In the genomic region with DNA sequence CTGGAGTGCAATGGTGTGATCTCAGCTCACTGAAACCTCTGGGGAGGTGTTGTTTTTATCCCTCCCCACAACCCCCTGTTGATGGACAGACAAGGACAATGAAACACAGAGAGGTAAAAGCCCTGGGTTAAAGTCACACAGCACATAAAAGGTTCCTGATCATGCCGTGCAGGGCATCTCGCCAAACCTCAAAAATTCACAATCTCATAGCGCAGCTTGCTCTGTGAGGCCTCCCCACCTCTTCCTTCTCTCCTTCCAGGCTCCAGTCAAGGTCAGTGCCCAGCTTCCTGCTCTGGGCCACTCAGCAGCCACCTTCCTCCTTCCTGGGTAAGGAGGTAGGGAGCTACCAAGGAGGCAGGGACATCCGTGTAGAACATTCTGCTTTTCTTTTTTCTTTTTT, we compare ENCODE assay signal across 13 cellular contexts. TPM values are rescaled to one million over a fixed set of nuclear protein-coding genes. Genes with fewer than 3 reads are reported as not detected.
DNase-seq lines count a peak whose midpoint lies in the region; ATAC-seq, FAIRE-seq and TF ChIP-seq lines count a peak whose summit lies in the region.
"Had no signal": no experiment of that assay in that cellular context is flagged by ENCODE, and none has a peak within 500 bp of the region (broad histone marks: within the 10 kb centered on the region; RNA-seq: fewer than 3 reads in every experiment).

No MANE protein-coding gene starts in this region.

- ATAC-seq in HepG2 (no peak), HG03521 (IDR thresholded peaks at IDR 0.05; ENCODE audit: unreplicated experiment) (no peak), GM21737 (IDR thresholded peaks at IDR 0.05; ENCODE audit: unreplicated experiment) (no peak)

- no peaks in the 10 kb centered on the region for H4K20me1 ChIP-seq in HepG2 (ENCODE audit: insufficient read depth, low read length)

- 51% methylated on average over 4 of the region's 4 CpGs for WGBS in HepG2 (ENCODE audit: low lambda C conversion rate)

- CTCF ChIA-PET in BJ (lab: Yijun Ruan, JAX), result interaction anchor here (0.9 to 1.6 kb wide), 4 partner anchors 12 to 42 kb away, joined by 3 to 7 read pairs (median 4); no protein-coding TSS in a partner anchor
- CTCF ChIA-PET in HepG2 (lab: Yijun Ruan, JAX; ENCODE audit: low intra/inter-chr PET ratio, low total read pairs), result no interaction called here
- CTCF ChIA-PET in activated naive CD4-positive, alpha-beta T cell treated with anti-CD3 and anti-CD28 coated beads, Interleukin-2, amount 10 ng/mL, durations not matched to agents 7 days and 5 days (lab: Charles Lee), result interaction anchor here (1.4 kb wide), 1 partner anchor 23 kb away, joined by 5 read pairs; no protein-coding TSS in a partner anchor

- no peak overlapping the region for H2AFZ ChIP-seq in HepG2 (ENCODE audit: low read length)
- H2AFZ ChIP-seq: PC-9 had no signal

- H3K4me2 ChIP-seq in HepG2 (ENCODE audit: low read depth, low read length), result no peak overlapping the region
- H3K4me2 ChIP-seq: PC-9 had no signal

- H3K27me3 Mint-ChIP-seq in activated naive CD4-positive, alpha-beta T cell treated with anti-CD3 and anti-CD28 coated beads, Interleukin-2, amount 10 ng/mL, durations not matched to agents 7 days and 5 days, result peaks cover 40% of the 10 kb centered on the region

- TF ChIP-seq CTCF in BJ (IDR thresholded peaks at IDR 0.05; ENCODE audit: insufficient read depth, low read depth, low read length) (no peak), HepG2 (CRISPR knock-in tag; IDR thresholded peaks at IDR 0.05) (no peak)

- H3K9ac ChIP-seq in HepG2 (ENCODE audit: insufficient read depth, low read depth, low read length), result no peak overlapping the region

- no peaks in the 10 kb centered on the region for H3K9me3 ChIP-seq in HepG2 (ENCODE audit: low read length)

- TF ChIP-seq POLR2A in HepG2 (IDR thresholded peaks at IDR 0.05; ENCODE audit: insufficient read depth in 1 of 2, low read depth in 2 of 2, low read length in 2 of 2), result no peak

- DNase-seq in BJ (ENCODE audit: low read depth) (peak; percentile 37), Kasumi-1 (lab: John Stamatoyannopoulos, UW) (peak; percentile 31 to 35), astrocyte of the hippocampus (ENCODE audit: low read depth, low spot score) (peak; percentile 81), HepG2 (ENCODE audit: low spot score) (no peak), D341Med (ENCODE audit: low spot score) (no peak)
- DNase-seq in activated naive CD4-positive, alpha-beta T cell treated with anti-CD3 and anti-CD28 coated beads, Interleukin-2, amount 10 ng/mL, durations not matched to agents 7 days and 5 days, result no peak
- DNase-seq: CD4-positive, alpha-beta memory T cell; cerebellar nuclear complex had no signal

- no peak for TF ChIP-seq RAD21 in HepG2 (CRISPR knock-in tag; IDR thresholded peaks at IDR 0.05)

- FAIRE-seq in HepG2 (lab: Jason Lieb, UNC), result no peak

- in situ Hi-C loops in HepG2 (cut with HindIII; ENCODE audit: extremely low pct_ligation_motif_present, low pct_unique_long_range_greater_than_20kb), result no loop called here

- H3K27ac ChIP-seq in HepG2 (ENCODE audit: extremely low read length, insufficient read depth, low read length), result no peak overlapping the region
- H3K27ac ChIP-seq: PC-9 had no signal

- no peaks in the 10 kb centered on the region for H3K9me3 Mint-ChIP-seq in activated naive CD4-positive, alpha-beta T cell treated with anti-CD3 and anti-CD28 coated beads, Interleukin-2, amount 10 ng/mL, durations not matched to agents 7 days and 5 days

- H3K4me3 Mint-ChIP-seq in activated naive CD4-positive, alpha-beta T cell treated with anti-CD3 and anti-CD28 coated beads, Interleukin-2, amount 10 ng/mL, durations not matched to agents 7 days and 5 days, result no peak overlapping the region

- POLR2A ChIA-PET in BJ (lab: Charles Lee), result interaction anchor here (0.7 kb wide), 1 partner anchor 139 kb away, joined by 3 read pairs; no protein-coding TSS in a partner anchor
- POLR2A ChIA-PET in HepG2 (lab: Yijun Ruan, JAX), result interaction anchor here (0.6 kb wide), 1 partner anchor 114 kb away, joined by 3 read pairs; no protein-coding TSS in a partner anchor

- H3K27me3 ChIP-seq in BJ (ENCODE audit: control insufficient read depth, insufficient read depth, low read length) (peaks cover 3% of the 10 kb centered on the region), HepG2 (ENCODE audit: control insufficient read depth in 1 of 2, insufficient read depth in 2 of 2, low read length in 2 of 2) (peaks cover 0 to 3% of the 10 kb centered on the region in 2 experiments; a peak in 1 of 5 replicates)

- TF ChIP-seq EP300 in HepG2 (IDR thresholded peaks at IDR 0.05; ENCODE audit: low read depth in 2 of 2, low read length in 2 of 2), result no peak
- TF ChIP-seq EP300 in HepG2 (CRISPR knock-in tag; IDR thresholded peaks at IDR 0.05; ENCODE audit: borderline replicate concordance), result no peak

- no peak overlapping the region for H3K27ac Mint-ChIP-seq in activated naive CD4-positive, alpha-beta T cell treated with anti-CD3 and anti-CD28 coated beads, Interleukin-2, amount 10 ng/mL, durations not matched to agents 7 days and 5 days
- H3K27ac Mint-ChIP-seq: CD4-positive, alpha-beta memory T cell had no signal

- H3K4me3 ChIP-seq in BJ (ENCODE audit: low read depth, low read length), result no peak overlapping the region
- no peak overlapping the region for H3K4me3 ChIP-seq in HepG2 (replicated peaks in 1 of 3; ENCODE audit: insufficient read depth in 1 of 3, low read depth in 2 of 3, low read length in 3 of 3)
- H3K4me3 ChIP-seq: PC-9 had no signal

- H3K36me3 Mint-ChIP-seq in activated naive CD4-positive, alpha-beta T cell treated with anti-CD3 and anti-CD28 coated beads, Interleukin-2, amount 10 ng/mL, durations not matched to agents 7 days and 5 days, result peaks cover 1% of the 10 kb centered on the region

- peaks cover 10% of the 10 kb centered on the region for H3K4me1 Mint-ChIP-seq in activated naive CD4-positive, alpha-beta T cell treated with anti-CD3 and anti-CD28 coated beads, Interleukin-2, amount 10 ng/mL, durations not matched to agents 7 days and 5 days

- H3K79me2 ChIP-seq in HepG2 (ENCODE audit: insufficient read depth, low read length), result no peaks in the 10 kb centered on the region

- no TSS peak for BruUV-seq in HepG2 (replicated peaks; lab: Mats Ljungman, UMichigan)

- intact Hi-C loops in HepG2 (cut with micrococcal nuclease; ENCODE audit: unreplicated experiment), result no loop called here

- H3K36me3 ChIP-seq in BJ (ENCODE audit: control insufficient read depth, insufficient read depth, low read length) (no peaks in the 10 kb centered on the region), HepG2 (replicated peaks in 1 of 2; ENCODE audit: control insufficient read depth in 1 of 2, insufficient read depth in 2 of 2, low read length in 2 of 2) (no peaks in the 10 kb centered on the region)

- peaks cover 35% of the 10 kb centered on the region for H3K4me1 ChIP-seq in HepG2 (ENCODE audit: insufficient read depth, low read length)

RNA-seq across cellular contexts. Expression of gene FUT2, which starts 2.3 kb away (rescaled TPM):
- polyA plus RNA-seq in BJ (2011; rRNA removed) (not detected in 2 replicates), HepG2 (2011; rRNA removed) (0.10 TPM in 1 of 2 replicates, not detected in the other)
- polyA minus RNA-seq in BJ (2011; rRNA and poly(A)+ RNA removed), result not detected in 2 replicates
- total RNA-seq in HepG2 (2016; rRNA removed; fragmentation: Illumina TruSeq; extraction: Trizol), result 0.07 TPM in 1 of 2 replicates, not detected in the other
- total RNA-seq in HepG2 (2016; cell fraction: cytosol; rRNA removed; fragmentation: Illumina TruSeq; extraction: Trizol; ENCODE audit: low read depth), result 1.1 TPM in 1 of 2 replicates, not detected in the other
- total RNA-seq in HepG2 (2016; cell fraction: insoluble cytoplasmic fraction; rRNA removed; fragmentation: Illumina TruSeq; extraction: Trizol), result 0.19 and 0.39 TPM in 2 replicates
- total RNA-seq in HepG2 (2016; cell fraction: membrane; rRNA removed; fragmentation: Illumina TruSeq; extraction: Trizol), result 0.10 and 0.12 TPM in 2 replicates
- 0.16 TPM in 1 of 2 replicates, not detected in the other for total RNA-seq in HepG2 (2016; cell fraction: nucleus; rRNA removed; fragmentation: Illumina TruSeq; extraction: Trizol)
- not detected in 2 replicates for polyA plus RNA-seq in HepG2 (2011; cell fraction: cytosol; rRNA removed)
- 0.21 TPM in 1 of 2 replicates, not detected in the other for polyA plus RNA-seq in HepG2 (2011; cell fraction: nucleus; rRNA removed)
- 0.19 and 0.32 TPM in 2 replicates for polyA plus RNA-seq in HepG2 (2012)
- polyA plus RNA-seq in HepG2 (2016; cell fraction: cytosol; fragmentation: Illumina TruSeq; extraction: Trizol; ENCODE audit: low read depth), result 0.03 TPM in 1 of 2 replicates, not detected in the other
- polyA plus RNA-seq in HepG2 (2016; cell fraction: insoluble cytoplasmic fraction; fragmentation: Illumina TruSeq; extraction: Trizol; ENCODE audit: low read depth), result not detected in 2 replicates
- polyA plus RNA-seq in HepG2 (2016; cell fraction: membrane; fragmentation: Illumina TruSeq; extraction: Trizol; ENCODE audit: low read depth), result not detected in 2 replicates
- 0.15 TPM in 1 of 2 replicates, not detected in the other for polyA plus RNA-seq in HepG2 (2016; cell fraction: nucleus; fragmentation: Illumina TruSeq; extraction: Trizol; ENCODE audit: insufficient read depth, low read depth)
- polyA minus RNA-seq in HepG2 (2011; rRNA and poly(A)+ RNA removed; ENCODE audit: low replicate concordance), result not detected in 2 replicates
- not detected in 2 replicates for polyA minus RNA-seq in HepG2 (2011; cell fraction: cytosol; rRNA and poly(A)+ RNA removed)
- polyA minus RNA-seq in HepG2 (2011; cell fraction: nucleus; rRNA and poly(A)+ RNA removed), result not detected in 2 replicates
- total RNA-seq: activated CD8-positive, alpha-beta memory T cell treated with anti-CD3 and anti-CD28 coated beads for 36 hours; CD4-positive, alpha-beta memory T cell; posterior vena cava had no signal

RNA-seq across cellular contexts. Expression of gene MAMSTR, which starts 21.5 kb away (rescaled TPM):
- polyA plus RNA-seq in BJ (2011; rRNA removed) (0.86 and 1.5 TPM in 2 replicates), HepG2 (2011; rRNA removed) (2.4 and 2.7 TPM in 2 replicates)
- 1.1 and 1.6 TPM in 2 replicates for polyA minus RNA-seq in BJ (2011; rRNA and poly(A)+ RNA removed)
- total RNA-seq in HepG2 (2016; rRNA removed; fragmentation: Illumina TruSeq; extraction: Trizol), result 2.0 and 2.2 TPM in 2 replicates
- 2.4 and 2.6 TPM in 2 replicates for total RNA-seq in HepG2 (2016; cell fraction: cytosol; rRNA removed; fragmentation: Illumina TruSeq; extraction: Trizol; ENCODE audit: low read depth)
- total RNA-seq in HepG2 (2016; cell fraction: insoluble cytoplasmic fraction; rRNA removed; fragmentation: Illumina TruSeq; extraction: Trizol), result 1.4 and 2.1 TPM in 2 replicates
- total RNA-seq in HepG2 (2016; cell fraction: membrane; rRNA removed; fragmentation: Illumina TruSeq; extraction: Trizol), result 2.7 and 3.4 TPM in 2 replicates
- 2.1 and 2.5 TPM in 2 replicates for total RNA-seq in HepG2 (2016; cell fraction: nucleus; rRNA removed; fragmentation: Illumina TruSeq; extraction: Trizol)
- 1.4 and 1.7 TPM in 2 replicates for polyA plus RNA-seq in HepG2 (2011; cell fraction: cytosol; rRNA removed)
- 7.2 and 7.7 TPM in 2 replicates for polyA plus RNA-seq in HepG2 (2011; cell fraction: nucleus; rRNA removed)
- 3.9 and 5.7 TPM in 2 replicates for polyA plus RNA-seq in HepG2 (2012)
- polyA plus RNA-seq in HepG2 (2016; cell fraction: cytosol; fragmentation: Illumina TruSeq; extraction: Trizol; ENCODE audit: low read depth), result 2.3 and 3.3 TPM in 2 replicates
- 3.3 and 5.0 TPM in 2 replicates for polyA plus RNA-seq in HepG2 (2016; cell fraction: insoluble cytoplasmic fraction; fragmentation: Illumina TruSeq; extraction: Trizol; ENCODE audit: low read depth)
- 3.1 and 3.8 TPM in 2 replicates for polyA plus RNA-seq in HepG2 (2016; cell fraction: membrane; fragmentation: Illumina TruSeq; extraction: Trizol; ENCODE audit: low read depth)
- 8.7 and 10.3 TPM in 2 replicates for polyA plus RNA-seq in HepG2 (2016; cell fraction: nucleus; fragmentation: Illumina TruSeq; extraction: Trizol; ENCODE audit: insufficient read depth, low read depth)
- 1.3 and 3.6 TPM in 2 replicates for polyA minus RNA-seq in HepG2 (2011; rRNA and poly(A)+ RNA removed; ENCODE audit: low replicate concordance)
- 2.6 and 4.8 TPM in 2 replicates for polyA minus RNA-seq in HepG2 (2011; cell fraction: cytosol; rRNA and poly(A)+ RNA removed)
- 1.9 and 2.2 TPM in 2 replicates for polyA minus RNA-seq in HepG2 (2011; cell fraction: nucleus; rRNA and poly(A)+ RNA removed)

RNA-seq across cellular contexts. Expression of gene NTN5, which starts 25.2 kb away (rescaled TPM):
- 0.10 and 0.11 TPM in 2 replicates for polyA plus RNA-seq in BJ (2011; rRNA removed)
- polyA minus RNA-seq in BJ (2011; rRNA and poly(A)+ RNA removed), result 0.19 TPM in 1 of 2 replicates, not detected in the other
- total RNA-seq in HepG2 (2016; rRNA removed; fragmentation: Illumina TruSeq; extraction: Trizol), result not detected in 2 replicates
- not detected in 2 replicates for total RNA-seq in HepG2 (2016; cell fraction: cytosol; rRNA removed; fragmentation: Illumina TruSeq; extraction: Trizol; ENCODE audit: low read depth)
- total RNA-seq in HepG2 (2016; cell fraction: insoluble cytoplasmic fraction; rRNA removed; fragmentation: Illumina TruSeq; extraction: Trizol), result not detected in 2 replicates
- total RNA-seq in HepG2 (2016; cell fraction: membrane; rRNA removed; fragmentation: Illumina TruSeq; extraction: Trizol), result not detected in 2 replicates
- not detected in 2 replicates for total RNA-seq in HepG2 (2016; cell fraction: nucleus; rRNA removed; fragmentation: Illumina TruSeq; extraction: Trizol)
- 0.03 and 0.05 TPM in 2 replicates for polyA plus RNA-seq in HepG2 (2011; rRNA removed)
- polyA plus RNA-seq in HepG2 (2011; cell fraction: cytosol; rRNA removed), result not detected in 2 replicates
- 0.27 and 0.42 TPM in 2 replicates for polyA plus RNA-seq in HepG2 (2011; cell fraction: nucleus; rRNA removed)
- polyA plus RNA-seq in HepG2 (2012), result 0.12 TPM in 1 of 2 replicates, not detected in the other
- not detected in 2 replicates for polyA plus RNA-seq in HepG2 (2016; cell fraction: cytosol; fragmentation: Illumina TruSeq; extraction: Trizol; ENCODE audit: low read depth)
- not detected in 2 replicates for polyA plus RNA-seq in HepG2 (2016; cell fraction: insoluble cytoplasmic fraction; fragmentation: Illumina TruSeq; extraction: Trizol; ENCODE audit: low read depth)
- polyA plus RNA-seq in HepG2 (2016; cell fraction: membrane; fragmentation: Illumina TruSeq; extraction: Trizol; ENCODE audit: low read depth), result not detected in 2 replicates
- not detected in 2 replicates for polyA plus RNA-seq in HepG2 (2016; cell fraction: nucleus; fragmentation: Illumina TruSeq; extraction: Trizol; ENCODE audit: insufficient read depth, low read depth)
- polyA minus RNA-seq in HepG2 (2011; rRNA and poly(A)+ RNA removed; ENCODE audit: low replicate concordance), result not detected in 2 replicates
- polyA minus RNA-seq in HepG2 (2011; cell fraction: cytosol; rRNA and poly(A)+ RNA removed), result not detected in 2 replicates
- polyA minus RNA-seq in HepG2 (2011; cell fraction: nucleus; rRNA and poly(A)+ RNA removed), result not detected in 2 replicates

RNA-seq across cellular contexts. Expression of gene RASIP1, which starts 42.4 kb away (rescaled TPM):
- 0.76 and 1.1 TPM in 2 replicates for polyA plus RNA-seq in BJ (2011; rRNA removed)
- polyA minus RNA-seq in BJ (2011; rRNA and poly(A)+ RNA removed), result 0.33 and 0.77 TPM in 2 replicates
- total RNA-seq in HepG2 (2016; rRNA removed; fragmentation: Illumina TruSeq; extraction: Trizol), result 0.44 and 0.49 TPM in 2 replicates
- total RNA-seq in HepG2 (2016; cell fraction: cytosol; rRNA removed; fragmentation: Illumina TruSeq; extraction: Trizol; ENCODE audit: low read depth), result 0.18 and 0.20 TPM in 2 replicates
- total RNA-seq in HepG2 (2016; cell fraction: insoluble cytoplasmic fraction; rRNA removed; fragmentation: Illumina TruSeq; extraction: Trizol), result 0.16 and 0.32 TPM in 2 replicates
- total RNA-seq in HepG2 (2016; cell fraction: membrane; rRNA removed; fragmentation: Illumina TruSeq; extraction: Trizol), result 0.09 and 0.24 TPM in 2 replicates
- 0.22 TPM in 1 of 2 replicates, not detected in the other for total RNA-seq in HepG2 (2016; cell fraction: nucleus; rRNA removed; fragmentation: Illumina TruSeq; extraction: Trizol)
- polyA plus RNA-seq in HepG2 (2011; rRNA removed), result 0.58 and 1.1 TPM in 2 replicates
- 0.49 and 0.71 TPM in 2 replicates for polyA plus RNA-seq in HepG2 (2011; cell fraction: cytosol; rRNA removed)
- 2.6 and 3.2 TPM in 2 replicates for polyA plus RNA-seq in HepG2 (2011; cell fraction: nucleus; rRNA removed)
- 1.3 and 1.9 TPM in 2 replicates for polyA plus RNA-seq in HepG2 (2012)
- polyA plus RNA-seq in HepG2 (2016; cell fraction: cytosol; fragmentation: Illumina TruSeq; extraction: Trizol; ENCODE audit: low read depth), result 0.14 and 0.21 TPM in 2 replicates
- 0.27 and 0.31 TPM in 2 replicates for polyA plus RNA-seq in HepG2 (2016; cell fraction: insoluble cytoplasmic fraction; fragmentation: Illumina TruSeq; extraction: Trizol; ENCODE audit: low read depth)
- 0.11 and 0.30 TPM in 2 replicates for polyA plus RNA-seq in HepG2 (2016; cell fraction: membrane; fragmentation: Illumina TruSeq; extraction: Trizol; ENCODE audit: low read depth)
- polyA plus RNA-seq in HepG2 (2016; cell fraction: nucleus; fragmentation: Illumina TruSeq; extraction: Trizol; ENCODE audit: insufficient read depth, low read depth), result 0.86 and 0.89 TPM in 2 replicates
- polyA minus RNA-seq in HepG2 (2011; rRNA and poly(A)+ RNA removed; ENCODE audit: low replicate concordance), result 1.6 and 73.9 TPM in 2 replicates
- 0.79 and 0.89 TPM in 2 replicates for polyA minus RNA-seq in HepG2 (2011; cell fraction: cytosol; rRNA and poly(A)+ RNA removed)
- polyA minus RNA-seq in HepG2 (2011; cell fraction: nucleus; rRNA and poly(A)+ RNA removed), result 1.1 and 1.2 TPM in 2 replicates

RNA-seq across cellular contexts. Expression of gene IZUMO1, which starts 48.7 kb away (rescaled TPM):
- polyA plus RNA-seq in BJ (2011; rRNA removed), result not detected in 2 replicates
- polyA minus RNA-seq in BJ (2011; rRNA and poly(A)+ RNA removed), result not detected in 2 replicates
- total RNA-seq in HepG2 (2016; rRNA removed; fragmentation: Illumina TruSeq; extraction: Trizol), result 0.22 TPM in 1 of 2 replicates, not detected in the other
- total RNA-seq in HepG2 (2016; cell fraction: cytosol; rRNA removed; fragmentation: Illumina TruSeq; extraction: Trizol; ENCODE audit: low read depth), result not detected in 2 replicates
- total RNA-seq in HepG2 (2016; cell fraction: insoluble cytoplasmic fraction; rRNA removed; fragmentation: Illumina TruSeq; extraction: Trizol), result 0.11 TPM in 1 of 2 replicates, not detected in the other
- total RNA-seq in HepG2 (2016; cell fraction: membrane; rRNA removed; fragmentation: Illumina TruSeq; extraction: Trizol), result 0.59 TPM in 1 of 2 replicates, not detected in the other
- not detected in 2 replicates for total RNA-seq in HepG2 (2016; cell fraction: nucleus; rRNA removed; fragmentation: Illumina TruSeq; extraction: Trizol)
- polyA plus RNA-seq in HepG2 (2011; rRNA removed), result 0.07 and 0.16 TPM in 2 replicates
- polyA plus RNA-seq in HepG2 (2011; cell fraction: cytosol; rRNA removed), result not detected in 2 replicates
- polyA plus RNA-seq in HepG2 (2011; cell fraction: nucleus; rRNA removed), result 1.2 and 1.7 TPM in 2 replicates
- 0.09 and 0.50 TPM in 2 replicates for polyA plus RNA-seq in HepG2 (2012)
- not detected in 2 replicates for polyA plus RNA-seq in HepG2 (2016; cell fraction: cytosol; fragmentation: Illumina TruSeq; extraction: Trizol; ENCODE audit: low read depth)
- polyA plus RNA-seq in HepG2 (2016; cell fraction: insoluble cytoplasmic fraction; fragmentation: Illumina TruSeq; extraction: Trizol; ENCODE audit: low read depth), result not detected in 2 replicates
- polyA plus RNA-seq in HepG2 (2016; cell fraction: membrane; fragmentation: Illumina TruSeq; extraction: Trizol; ENCODE audit: low read depth), result not detected in 2 replicates
- 0.46 and 0.85 TPM in 2 replicates for polyA plus RNA-seq in HepG2 (2016; cell fraction: nucleus; fragmentation: Illumina TruSeq; extraction: Trizol; ENCODE audit: insufficient read depth, low read depth)
- 0.30 TPM in 1 of 2 replicates, not detected in the other for polyA minus RNA-seq in HepG2 (2011; rRNA and poly(A)+ RNA removed; ENCODE audit: low replicate concordance)
- not detected in 2 replicates for polyA minus RNA-seq in HepG2 (2011; cell fraction: cytosol; rRNA and poly(A)+ RNA removed)
- polyA minus RNA-seq in HepG2 (2011; cell fraction: nucleus; rRNA and poly(A)+ RNA removed), result 0.37 and 0.39 TPM in 2 replicates
- total RNA-seq: activated CD8-positive, alpha-beta memory T cell treated with anti-CD3 and anti-CD28 coated beads for 36 hours; CD4-positive, alpha-beta memory T cell had no signal
- polyA plus RNA-seq: CD4-positive, alpha-beta memory T cell had no signal

Comparison
In these comparisons a context has a peak if more than half of its experiments do, and no peak if none do; other contexts are left out.
1. DNase-seq: peak in BJ (single experiment), Kasumi-1 (2 of 2) and astrocyte of the hippocampus (single experiment); none in HepG2 (single experiment), D341Med (single experiment) and activated naive CD4-positive, alpha-beta T cell treated with anti-CD3 and anti-CD28 coated beads, Interleukin-2, amount 10 ng/mL, durations not matched to agents 7 days and 5 days (single experiment).